1 cellular context compared by ENCODE assay signal in genomic region chr11:66071326-66071870, GRCh38.
TF ChIP-seq lines count a peak whose summit lies in the region.

No MANE protein-coding gene starts in this region.

TF ChIP-seq in GM12878, 131 proteins besides CTCF, POLR2A, EP300 and RAD21:
- no peak for TF ChIP-seq TAF1 (IDR thresholded peaks at IDR 0.05; ENCODE audit: borderline replicate concordance, low read depth, low read length)
- no peak for TF ChIP-seq ZBTB40 (IDR thresholded peaks at IDR 0.05; ENCODE audit: borderline replicate concordance)
- no peak for TF ChIP-seq SMAD5 (IDR thresholded peaks at IDR 0.05; ENCODE audit: low read depth)
- no peak for TF ChIP-seq IRF4 (IDR thresholded peaks at IDR 0.05; ENCODE audit: low read depth, low read length)
- TF ChIP-seq NFIC (IDR thresholded peaks at IDR 0.05; ENCODE audit: low read depth, low read length), result no peak
- no peak for TF ChIP-seq TCF12 (IDR thresholded peaks at IDR 0.05; ENCODE audit: low read depth, low read length)
- no peak for TF ChIP-seq IRF3 (IDR thresholded peaks at IDR 0.05)
- TF ChIP-seq RELB (IDR thresholded peaks at IDR 0.05; ENCODE audit: low read depth), result no peak
- no peak for TF ChIP-seq CBX3 (IDR thresholded peaks at IDR 0.05; ENCODE audit: borderline replicate concordance, low read depth)
- no peak for TF ChIP-seq ZBED1 (IDR thresholded peaks at IDR 0.05; ENCODE audit: borderline replicate concordance)
- no peak for TF ChIP-seq RFX5 (IDR thresholded peaks at IDR 0.05; ENCODE audit: low read depth, low read length)
- no peak for TF ChIP-seq E2F4 (IDR thresholded peaks at IDR 0.05; ENCODE audit: low read depth, low read length)
